19 cellular contexts compared by ENCODE assay signal in the genomic region with DNA sequence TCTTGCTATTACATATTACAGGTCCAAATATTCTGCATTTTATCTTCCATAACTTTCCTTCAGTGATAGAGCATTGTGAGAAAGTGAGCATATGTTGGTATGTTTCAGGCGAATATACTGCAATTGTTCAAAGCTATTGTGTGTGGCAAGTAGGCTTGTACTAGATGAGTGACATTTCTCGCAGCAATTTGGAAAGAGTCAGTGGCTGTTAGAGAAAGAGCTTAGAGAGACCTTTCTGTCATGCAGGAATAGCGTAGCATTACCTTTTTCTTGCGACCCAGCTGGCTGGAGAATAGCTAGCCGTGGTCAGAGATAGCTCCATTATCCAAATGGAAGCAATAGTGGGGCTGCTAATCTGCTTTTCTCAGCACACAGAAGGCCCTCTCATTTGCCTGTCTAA.
DNase-seq lines count a peak whose midpoint lies in the region; TF ChIP-seq lines count a peak whose summit lies in the region.
"Had no signal": no experiment of that assay in that cellular context is flagged by ENCODE, and none has a peak within 500 bp of the region (broad histone marks: within the 10 kb centered on the region; RNA-seq: fewer than 3 reads in every experiment).

No MANE protein-coding gene starts in this region.

- H3K27me3 Mint-ChIP-seq in glutamatergic neuron (ENCODE audit: unreplicated experiment) = no peaks in the 10 kb centered on the region
- H3K27me3 Mint-ChIP-seq: CD4-positive, CD25-positive, alpha-beta regulatory T cell had no signal

- no peaks in the 10 kb centered on the region for H3K36me3 Mint-ChIP-seq in glutamatergic neuron (ENCODE audit: unreplicated experiment)
- H3K36me3 Mint-ChIP-seq: CD4-positive, CD25-positive, alpha-beta regulatory T cell; CD8-positive, alpha-beta memory T cell had no signal

- no peak for TF ChIP-seq CTCF in glutamatergic neuron (IDR thresholded peaks at IDR 0.05; ENCODE audit: partially characterized antibody, unreplicated experiment)

- H3K4me1 Mint-ChIP-seq in glutamatergic neuron (ENCODE audit: low read depth, unreplicated experiment) = peaks cover 13% of the 10 kb centered on the region
- H3K4me1 Mint-ChIP-seq: CD4-positive, CD25-positive, alpha-beta regulatory T cell; CD8-positive, alpha-beta memory T cell had no signal

- DNase-seq in NCI-H2227 (lab: John Stamatoyannopoulos, UW; ENCODE audit: unreplicated experiment) (peak; percentile 5), NCI-H2227 treated with DMSO at 0.1 percent for 48 hours (lab: John Stamatoyannopoulos, UW) (no peak), NCI-H82 treated with DMSO at 0.1 percent for 48 hours (lab: John Stamatoyannopoulos, UW; ENCODE audit: unreplicated experiment) (peak; percentile 22), glutamatergic neuron (no peak), retina (peak; percentile 3), activated gamma-delta T cell (lab: John Stamatoyannopoulos, UW) (no peak), GOT3 (lab: John Stamatoyannopoulos, UW) (no peak)
- DNase-seq: ACHN; BE2C; C1 segment of cervical spinal cord; CD4-positive, CD25-positive, alpha-beta regulatory T cell; CD8-positive, alpha-beta memory T cell; COR-L47; DMS 273 treated with DMSO at 0.1 percent for 48 hours; DMS53; DND-41; EL; HCEC 1CT; IMR-90 had no signal

- no peaks in the 10 kb centered on the region for H3K9me3 Mint-ChIP-seq in glutamatergic neuron (ENCODE audit: unreplicated experiment)

- H3K27ac Mint-ChIP-seq in glutamatergic neuron (ENCODE audit: unreplicated experiment) = peak overlapping the region; percentile 26
- H3K27ac Mint-ChIP-seq: CD4-positive, CD25-positive, alpha-beta regulatory T cell; CD8-positive, alpha-beta memory T cell had no signal

- no peak overlapping the region for H3K4me3 Mint-ChIP-seq in glutamatergic neuron (ENCODE audit: unreplicated experiment)
- H3K4me3 Mint-ChIP-seq: CD4-positive, CD25-positive, alpha-beta regulatory T cell; CD8-positive, alpha-beta memory T cell had no signal

Comparison
In these comparisons a context has a peak if more than half of its experiments do, and no peak if none do; other contexts are left out.
1. DNase-seq: peak in NCI-H2227 (single experiment), NCI-H82 treated with DMSO at 0.1 percent for 48 hours (single experiment) and retina (single experiment); none in NCI-H2227 treated with DMSO at 0.1 percent for 48 hours (single experiment), glutamatergic neuron (single experiment), activated gamma-delta T cell (single experiment) and GOT3 (single experiment).